8 cellular contexts compared by ENCODE assay signal in the genomic region with DNA sequence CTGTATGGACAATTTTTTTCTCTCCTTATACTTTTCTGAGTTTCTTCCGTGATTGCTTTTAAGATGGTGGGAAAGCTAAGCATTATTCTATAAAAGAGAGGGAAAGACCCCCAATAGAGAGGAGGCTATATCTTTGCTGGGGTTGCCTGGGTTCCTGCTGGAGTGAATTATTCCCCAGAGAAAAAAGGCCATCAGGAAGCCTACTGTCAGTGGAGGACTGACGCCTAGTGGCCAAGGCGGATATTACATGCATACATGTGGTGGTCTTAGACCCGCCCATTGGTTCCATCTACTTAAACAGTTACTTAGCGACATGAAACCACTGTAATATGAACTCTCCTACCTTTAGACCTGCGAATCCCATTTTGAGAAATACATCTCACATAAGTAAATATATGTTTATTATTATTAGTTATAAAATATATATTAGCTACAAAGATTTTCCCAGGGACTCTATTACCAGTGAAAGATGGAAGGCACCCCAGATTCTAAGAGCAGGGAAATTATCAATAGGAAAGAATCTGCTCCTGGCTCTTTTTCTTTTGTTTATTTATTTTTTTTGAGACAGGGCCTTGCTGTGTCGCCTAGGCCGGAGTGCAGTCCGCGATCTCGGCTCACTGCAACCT. TPM values are rescaled to one million over a fixed set of nuclear protein-coding genes. Genes with fewer than 3 reads are reported as not detected.
DNase-seq lines count a peak whose midpoint lies in the region; ATAC-seq and TF ChIP-seq lines count a peak whose summit lies in the region.

No MANE protein-coding gene starts in this region.

- H3K4me1 Mint-ChIP-seq in naive thymus-derived CD4-positive, alpha-beta T cell, result peaks cover 0 to 5% (median 0%) of the 10 kb centered on the region in 7 donors

- peak; percentile 96 for TF ChIP-seq CTCF in OCI-LY3 (IDR thresholded peaks at IDR 0.05; ENCODE audit: low read depth, low read length)

- no peak overlapping the region for H3K4me3 Mint-ChIP-seq in naive thymus-derived CD4-positive, alpha-beta T cell

- ATAC-seq in esophagus mucosa (peak; percentile 62), GM18867 (IDR thresholded peaks at IDR 0.05; ENCODE audit: unreplicated experiment) (no peak)
- ATAC-seq in naive thymus-derived CD4-positive, alpha-beta T cell, result peak; percentile 96

- CTCF ChIA-PET in naive thymus-derived CD4-positive, alpha-beta T cell (lab: Charles Lee), result interaction anchor here (0.6 to 4.6 kb wide), 18 partner anchors 8 to 684 kb away, joined by 3 to 60 read pairs (median 3); no protein-coding TSS in a partner anchor

- H3K9ac ChIP-seq in OCI-LY3 (ENCODE audit: low read length), result no peak overlapping the region

- no peaks in the 10 kb centered on the region for H3K27me3 ChIP-seq in OCI-LY3 (ENCODE audit: low read depth, low read length)
- no peaks in the 10 kb centered on the region for H3K27me3 ChIP-seq in naive thymus-derived CD4-positive, alpha-beta T cell (ENCODE audit: control insufficient read depth in 2 of 2, insufficient read depth in 2 of 2, low read length in 2 of 2)

- peak overlapping the region in 1 of 9 donors; percentile 25 for H3K27ac Mint-ChIP-seq in naive thymus-derived CD4-positive, alpha-beta T cell

- H3K27me3 Mint-ChIP-seq in naive thymus-derived CD4-positive, alpha-beta T cell, result peaks cover 0 to 13% (median 4%) of the 10 kb centered on the region in 5 donors

- no peak overlapping the region for H3K4me3 ChIP-seq in OCI-LY3 (ENCODE audit: low read length)
- no peak overlapping the region for H3K4me3 ChIP-seq in naive thymus-derived CD4-positive, alpha-beta T cell (ENCODE audit: low read length)

- H3K9me3 Mint-ChIP-seq in naive thymus-derived CD4-positive, alpha-beta T cell, result no peaks in the 10 kb centered on the region

- no peaks in the 10 kb centered on the region for H4K20me1 ChIP-seq in OCI-LY3 (ENCODE audit: insufficient read depth, low read length)

- H2AFZ ChIP-seq in OCI-LY3 (ENCODE audit: low read depth, low read length), result no peak overlapping the region

- DNase-seq in DMS79 treated with DMSO at 0.1 percent for 48 hours (lab: John Stamatoyannopoulos, UW), result peak; percentile 89
- peak; percentile 89 for DNase-seq in KG1 (lab: John Stamatoyannopoulos, UW)
- peak; percentile 76 for DNase-seq in activated T-cell treated with anti-CD3 and anti-CD28 coated beads for 1 hour (ENCODE audit: low read depth)
- peak; percentile 48 to 76 (median 72) for DNase-seq in naive thymus-derived CD4-positive, alpha-beta T cell
- DNase-seq in stimulated activated CD8-positive, alpha-beta memory T cell treated with anti-CD3 and anti-CD28 coated beads, Interleukin-7, amount 100 ng/mL, for 4 hours (ENCODE audit: low read depth in 2 of 2), result peak; percentile 63 to 70

- intact Hi-C loops in naive thymus-derived CD4-positive, alpha-beta T cell (cut with micrococcal nuclease), result loop anchor here (1.0 to 5.0 kb wide), 10 partner anchors 26 to 412 kb away; partner anchors contain the start of gene VPS37C (in 2 of the 2)

- H3K36me3 ChIP-seq in OCI-LY3 (replicated peaks; ENCODE audit: low read depth, low read length), result no peaks in the 10 kb centered on the region
- H3K36me3 ChIP-seq in naive thymus-derived CD4-positive, alpha-beta T cell (ENCODE audit: control insufficient read depth in 2 of 3, insufficient read depth in 3 of 3, low read length in 3 of 3), result no peaks in the 10 kb centered on the region

- no peaks in the 10 kb centered on the region for H3K36me3 Mint-ChIP-seq in naive thymus-derived CD4-positive, alpha-beta T cell

- H3K9me3 ChIP-seq in OCI-LY3 (ENCODE audit: insufficient read depth, low read length), result no peaks in the 10 kb centered on the region
- no peaks in the 10 kb centered on the region for H3K9me3 ChIP-seq in naive thymus-derived CD4-positive, alpha-beta T cell (ENCODE audit: control insufficient read depth in 2 of 3, low read length in 3 of 3)

- H3K4me1 ChIP-seq in OCI-LY3 (ENCODE audit: low read length), result no peaks in the 10 kb centered on the region
- no peaks in the 10 kb centered on the region for H3K4me1 ChIP-seq in naive thymus-derived CD4-positive, alpha-beta T cell (ENCODE audit: control insufficient read depth in 2 of 2, insufficient read depth in 2 of 2, low read length in 2 of 2)

- H3K79me2 ChIP-seq in OCI-LY3 (ENCODE audit: low read length), result no peaks in the 10 kb centered on the region

- POLR2A ChIA-PET in naive thymus-derived CD4-positive, alpha-beta T cell (lab: Charles Lee), result interaction anchor here (0.6 to 1.8 kb wide), 5 partner anchors 10 to 408 kb away, joined by 3 to 5 read pairs (median 4); partner anchors contain the start of gene CD6

- no peak overlapping the region for H3K27ac ChIP-seq in OCI-LY3 (ENCODE audit: low read length)
- H3K27ac ChIP-seq in naive thymus-derived CD4-positive, alpha-beta T cell (ENCODE audit: low read depth, low read length), result no peak overlapping the region

- H3K4me2 ChIP-seq in OCI-LY3 (ENCODE audit: low read length), result no peak overlapping the region

RNA-seq across cellular contexts. Expression of gene PGA3, which starts 15.7 kb away (rescaled TPM):
- total RNA-seq in esophagus mucosa, result not detected
- under 1 TPM in 1 of 5 experiments, not detected in 4; 0.83 TPM for total RNA-seq in naive thymus-derived CD4-positive, alpha-beta T cell
- polyA plus RNA-seq in naive thymus-derived CD4-positive, alpha-beta T cell, result not detected

RNA-seq across cellular contexts. Expression of gene VPS37C, which starts 26.4 kb away (rescaled TPM):
- 13.4 TPM for total RNA-seq in esophagus mucosa
- 10 to 100 TPM in 1 of 5 experiments, 1 to 10 TPM in 4; 4.1 to 12.0 (median 7.9) TPM for total RNA-seq in naive thymus-derived CD4-positive, alpha-beta T cell
- polyA plus RNA-seq in naive thymus-derived CD4-positive, alpha-beta T cell, result under 1 TPM; 0.31 to 0.82 TPM

RNA-seq across cellular contexts. Expression of gene PGA4, which starts 34.5 kb away (rescaled TPM):
- total RNA-seq in esophagus mucosa, result not detected
- 1 to 10 TPM in 1 of 5 experiments, not detected in 4; 1.9 TPM for total RNA-seq in naive thymus-derived CD4-positive, alpha-beta T cell
- polyA plus RNA-seq in naive thymus-derived CD4-positive, alpha-beta T cell, result not detected

RNA-seq across cellular contexts. Expression of gene PGA5, which starts 53.4 kb away (rescaled TPM):
- total RNA-seq in esophagus mucosa, result not detected
- total RNA-seq in naive thymus-derived CD4-positive, alpha-beta T cell, result not detected
- polyA plus RNA-seq in naive thymus-derived CD4-positive, alpha-beta T cell, result not detected
